ENCODE assay signal across 19 cellular contexts in the genomic region with DNA sequence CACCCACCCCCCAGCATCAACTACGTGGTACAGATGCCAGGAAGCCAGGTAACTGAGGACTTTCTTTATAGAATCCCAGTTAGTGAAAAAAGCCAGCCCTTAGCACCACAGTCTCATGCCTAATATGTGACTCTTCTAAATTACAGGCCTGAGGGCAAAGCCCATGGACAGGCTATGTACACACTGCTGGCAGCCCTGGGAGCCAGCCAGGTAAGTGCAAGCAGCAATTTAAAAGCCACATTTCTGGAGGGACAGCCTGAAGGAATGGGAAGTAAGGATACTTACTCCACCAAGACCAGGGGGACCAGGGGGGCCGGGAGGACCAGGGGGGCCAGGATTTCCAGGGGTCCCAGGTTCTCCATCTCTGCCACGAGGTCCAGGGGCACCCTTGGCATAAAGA. TPM values are rescaled to one million over a fixed set of nuclear protein-coding genes. Genes with fewer than 3 reads are reported as not detected.
"Had no signal": no experiment of that assay in that cellular context is flagged by ENCODE, and none has a peak within 500 bp of the region (broad histone marks: within the 10 kb centered on the region; RNA-seq: fewer than 3 reads in every experiment).

No MANE protein-coding gene starts in this region.

- DNase-seq: activated CD4-positive, alpha-beta T cell treated with anti-CD3 and anti-CD28 coated beads, Interleukin-2, amount 50 U/mL, for 1 hour; activated CD8-positive, alpha-beta memory T cell treated with anti-CD3 and anti-CD28 coated beads, Interleukin-2, amount 50 U/mL, for 4 hours; activated naive CD4-positive, alpha-beta T cell treated with anti-CD3 and anti-CD28 coated beads for 36 hours; activated T-cell treated with anti-CD3 and anti-CD28 coated beads, Interleukin-2, amount 50 U/mL, for 4 hours; body of pancreas; caudate nucleus; colonic mucosa; gastrocnemius medialis; kidney glomerular epithelial cell; mesendoderm; ovary; stimulated activated CD4-positive, alpha-beta T cell treated with anti-CD3 and anti-CD28 coated beads, Interleukin-4, amount 100 ng/mL, for 4 hours; T-helper 1 cell; T-helper 9 cell had no signal

- H3K36me3 ChIP-seq: colonic mucosa, gastrocnemius medialis, ovary, thoracic aorta had no signal

- H3K4me3 ChIP-seq: body of pancreas, colonic mucosa, gastrocnemius medialis, ovary, thoracic aorta had no signal

- H3K27ac ChIP-seq: body of pancreas, colonic mucosa, gastrocnemius medialis, ovary, thoracic aorta had no signal

- H3K9me3 ChIP-seq: body of pancreas, colonic mucosa, gastrocnemius medialis, ovary, thoracic aorta had no signal

- H3K27me3 ChIP-seq: ovary had no signal

- ATAC-seq: activated T-cell treated with anti-CD3 and anti-CD28 coated beads, Interleukin-2, amount 50 U/mL, for 4 hours; body of pancreas; gastrocnemius medialis; naive thymus-derived CD8-positive, alpha-beta T cell; sciatic nerve; stimulated activated memory B cell treated with anti-CD40 and anti-IgM and Interleukin-4, amounts not matched to agents 10 μg/mL and 1 μg/mL and 100 μg/mL, for 72 hours had no signal

RNA-seq across cellular contexts. Expression of a gene that starts 7.0 kb away (rescaled TPM):
- total RNA-seq: activated naive CD4-positive, alpha-beta T cell treated with anti-CD3 and anti-CD28 coated beads for 36 hours; body of pancreas; gastrocnemius medialis; sciatic nerve; ureter had no signal
- polyA plus RNA-seq: naive thymus-derived CD8-positive, alpha-beta T cell had no signal
